Comparison of ENCODE assay signal across 17 cellular contexts in the genomic region with DNA sequence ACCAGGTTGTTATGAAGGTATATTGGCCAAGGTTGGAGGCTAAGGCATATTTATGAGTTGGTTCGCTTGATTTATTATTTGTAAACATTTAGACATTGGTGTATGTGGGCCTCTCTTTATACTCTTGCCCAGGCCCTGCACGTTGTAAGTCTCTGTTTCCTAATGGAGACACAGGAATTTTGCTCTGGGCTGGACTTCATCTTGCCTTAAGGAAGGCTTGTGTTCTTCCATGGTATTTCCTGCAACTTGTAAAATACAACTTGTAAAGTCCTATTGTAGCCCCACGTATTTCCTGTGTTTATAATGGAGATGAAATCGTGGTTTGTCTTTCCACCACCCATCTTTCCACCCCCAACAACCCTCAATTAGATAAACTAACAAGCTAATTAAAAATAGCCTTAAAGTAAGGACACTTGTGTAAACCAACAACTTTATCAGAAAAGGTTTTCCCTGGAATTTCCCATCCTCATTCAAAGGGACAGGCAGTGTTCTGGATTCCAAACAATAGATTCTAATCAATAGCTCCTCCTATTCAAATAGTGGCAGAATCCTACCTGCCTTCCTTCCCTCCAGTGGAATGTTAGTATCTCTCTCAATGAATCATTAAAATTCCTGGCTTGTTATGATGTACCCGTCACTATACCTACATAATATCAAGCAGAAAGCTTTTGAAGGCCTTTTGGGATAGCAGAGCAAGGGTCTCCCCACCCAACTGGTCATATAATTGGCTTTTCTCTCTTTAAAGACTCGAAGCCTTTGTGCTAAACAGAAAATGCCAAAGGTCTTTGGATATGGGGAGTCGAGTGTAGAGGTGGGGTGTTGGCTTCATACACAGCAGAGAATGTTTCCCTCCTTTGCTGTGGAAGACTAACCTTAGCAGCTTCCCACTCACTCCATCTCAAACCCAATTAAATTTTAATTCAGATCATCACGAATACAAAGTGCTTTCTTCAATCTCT.
A peak's percentile ranks its signal among the peaks of the same experiment; 100 is the strongest.
DNase-seq lines count a peak whose midpoint lies in the region; ATAC-seq, FAIRE-seq and TF ChIP-seq lines count a peak whose summit lies in the region.
"Had no signal": no experiment of that assay in that cellular context is flagged by ENCODE, and none has a peak within 500 bp of the region (broad histone marks: within the 10 kb centered on the region; RNA-seq: fewer than 3 reads in every experiment).

No MANE protein-coding gene starts in this region.

- H3K23ac ChIP-seq in IMR-90 (ENCODE audit: low read depth, low read length) (peak overlapping the region; percentile 71), H1 (ENCODE audit: insufficient read length) (no peak overlapping the region)

- peaks cover 0 to 6% (median 0%) of the 10 kb centered on the region in 11 experiments; a peak in 1 of 22 replicates for H3K9me3 ChIP-seq in BLaER1 treated with 17β-estradiol and CSF1 and Interleukin-3, amounts not matched to agents 10 nM and 100 nM (replicated peaks in 1 of 11)
- H3K9me3 ChIP-seq in IMR-90 (ENCODE audit: control insufficient read depth, insufficient read depth, low read length) (no peaks in the 10 kb centered on the region), H1 (ENCODE audit: insufficient read depth in 2 of 2, low read depth in 1 of 2, low read length in 1 of 2) (no peaks in the 10 kb centered on the region)
- H3K9me3 ChIP-seq: tibial artery had no signal

- peaks cover 0 to 99% (median 77%) of the 10 kb centered on the region in 11 experiments; a peak in 18 of 22 replicates for H3K36me3 ChIP-seq in BLaER1 treated with 17β-estradiol and CSF1 and Interleukin-3, amounts not matched to agents 10 nM and 100 nM
- H3K36me3 ChIP-seq in IMR-90 (ENCODE audit: control insufficient read depth, insufficient read depth, low read length): no peaks in the 10 kb centered on the region
- peaks cover 0 to 3% (median 0%) of the 10 kb centered on the region in 4 experiments; a peak in 1 of 8 replicates for H3K36me3 ChIP-seq in H1 (ENCODE audit: control insufficient read depth in 2 of 4, insufficient read depth in 4 of 4, low read length in 3 of 4)
- H3K36me3 ChIP-seq: neural progenitor cell, tibial artery had no signal

- H3K27ac Mint-ChIP-seq in naive thymus-derived CD8-positive, alpha-beta T cell: peak overlapping the region in 7 of 10 donors; percentile 31 to 79 (median 66)
- no peak overlapping the region for H3K27ac Mint-ChIP-seq in progenitor cell of endocrine pancreas
- no peak overlapping the region for H3K27ac Mint-ChIP-seq in Calu3 (ENCODE audit: unreplicated experiment)
- H3K27ac Mint-ChIP-seq: activated CD4-positive, alpha-beta T cell treated with anti-CD3 and anti-CD28 coated beads for 36 hours; neural progenitor cell had no signal

- H2AFZ ChIP-seq in IMR-90 (replicated peaks; ENCODE audit: low read length, poor library complexity) (no peak overlapping the region), H1 (ENCODE audit: low read length) (no peak overlapping the region)
- H2AFZ ChIP-seq: neural progenitor cell had no signal

- peak overlapping the region; percentile 8; the same call in 1 of the 2 replicates for H4K5ac ChIP-seq in IMR-90 (ENCODE audit: low read depth, low read length)
- no peak overlapping the region for H4K5ac ChIP-seq in H1 (ENCODE audit: insufficient read length, low read depth, low read length)

- H4K8ac ChIP-seq in IMR-90 (ENCODE audit: low read depth in 2 of 2, low read length in 2 of 2) (peak overlapping the region in 1 of 2 experiments; percentile 29; a peak in 2 of 4 replicates), H1 (ENCODE audit: extremely low read depth, insufficient read depth, low read length) (no peak overlapping the region)

- peak overlapping the region; percentile 67 for H3K4ac ChIP-seq in IMR-90 (ENCODE audit: low read depth, low read length)
- H3K4ac ChIP-seq in H1 (replicated peaks; ENCODE audit: insufficient read length, low read depth, low read length): no peak overlapping the region

- CTCF ChIA-PET in IMR-90 (lab: Yijun Ruan, JAX): interaction anchor here (1.1 kb wide), 1 partner anchor 12 kb away, joined by 4 read pairs; no protein-coding TSS in a partner anchor
- CTCF ChIA-PET in H1 (lab: Charles Lee; ENCODE audit: partially characterized antibody): interaction anchor here (0.9 to 1.8 kb wide), 6 partner anchors 11 to 77 kb away, joined by 3 to 5 read pairs (median 3); a partner anchor contains a TSS
- CTCF ChIA-PET in Calu3 (lab: Charles Lee): no interaction called here

- peaks cover 0 to 76% (median 0%) of the 10 kb centered on the region in 11 experiments; a peak in 6 of 22 replicates for H4K20me1 ChIP-seq in BLaER1 treated with 17β-estradiol and CSF1 and Interleukin-3, amounts not matched to agents 10 nM and 100 nM
- peaks cover 18% of the 10 kb centered on the region for H4K20me1 ChIP-seq in IMR-90 (ENCODE audit: insufficient read depth, low read length)
- no peaks in the 10 kb centered on the region for H4K20me1 ChIP-seq in H1 (replicated peaks in 1 of 2; ENCODE audit: control insufficient read depth in 1 of 2, insufficient read depth in 2 of 2, low read length in 2 of 2)

- no peaks in the 10 kb centered on the region for H3K27me3 Mint-ChIP-seq in naive thymus-derived CD8-positive, alpha-beta T cell
- H3K27me3 Mint-ChIP-seq in progenitor cell of endocrine pancreas (peaks cover 10% of the 10 kb centered on the region), Calu3 (ENCODE audit: unreplicated experiment) (no peaks in the 10 kb centered on the region)
- H3K27me3 Mint-ChIP-seq: activated CD4-positive, alpha-beta T cell treated with anti-CD3 and anti-CD28 coated beads for 36 hours had no signal

- peak overlapping the region; percentile 75 to 99 (median 89) for H3K4me2 ChIP-seq in BLaER1 treated with 17β-estradiol and CSF1 and Interleukin-3, amounts not matched to agents 10 nM and 100 nM
- H3K4me2 ChIP-seq in IMR-90 (ENCODE audit: low read depth, low read length) (peak overlapping the region; percentile 25; the same call in 1 of the 2 replicates), H1 (ENCODE audit: insufficient read depth in 1 of 2, low read depth in 2 of 2, low read length in 2 of 2) (no peak overlapping the region)
- H3K4me2 ChIP-seq: neural progenitor cell had no signal

- WGBS in IMR-90 (ENCODE audit: extremely low coverage in 2 of 2, insufficient read length in 1 of 2), 2 experiments: no CpG with 5 or more reads among the region's 8 CpGs
- WGBS in H1 (ENCODE audit: extremely low coverage in 1 of 2, insufficient coverage in 1 of 2, insufficient read length in 1 of 2, insufficient replicate concordance in 2 of 2, low coverage in 1 of 2, low lambda C conversion rate in 2 of 2, missing lambda C conversion rate in 1 of 2), 2 experiments: 78% methylated on average over 8 of the region's 8 CpGs; no CpG with 5 or more reads in 1 of the 2 experiments

- POLR2A ChIA-PET in IMR-90 (lab: Charles Lee; ENCODE audit: unreplicated experiment) (no interaction called here), H1 (lab: Charles Lee; ENCODE audit: partially characterized antibody) (no interaction called here)
- POLR2A ChIA-PET in naive thymus-derived CD8-positive, alpha-beta T cell (lab: Charles Lee): interaction anchor here (1.2 to 6.3 kb wide), 4 partner anchors 9 to 16 kb away, joined by 3 to 51 read pairs (median 5); no protein-coding TSS in a partner anchor

- H3K23me2 ChIP-seq in H1 (ENCODE audit: low read depth, low read length): no peaks in the 10 kb centered on the region

- H3K9me1 ChIP-seq in IMR-90 (ENCODE audit: insufficient read depth, low read length): peaks cover 27% of the 10 kb centered on the region

- H2BK5ac ChIP-seq in IMR-90 (ENCODE audit: low read depth, low read length, poor library complexity, severe bottlenecking) (peak overlapping the region; percentile 81), H1 (ENCODE audit: low read depth, low read length) (no peak overlapping the region)

- H3K27ac ChIP-seq in BLaER1 treated with 17β-estradiol and CSF1 and Interleukin-3, amounts not matched to agents 10 nM and 100 nM: peak overlapping the region; percentile 36 to 88 (median 80); a peak in 21 of 22 replicates
- H3K27ac ChIP-seq in IMR-90 (ENCODE audit: insufficient read depth, low read length) (peak overlapping the region; percentile 21; the same call in 1 of the 2 replicates), H1 (ENCODE audit: low read depth, low read length) (no peak overlapping the region)
- H3K27ac ChIP-seq: neural progenitor cell, tibial artery had no signal

- peaks cover 30 to 56% (median 36%) of the 10 kb centered on the region in 4 donors for H3K4me1 Mint-ChIP-seq in naive thymus-derived CD8-positive, alpha-beta T cell
- H3K4me1 Mint-ChIP-seq in progenitor cell of endocrine pancreas (ENCODE audit: low read depth) (peaks cover 6% of the 10 kb centered on the region), Calu3 (ENCODE audit: low read depth, unreplicated experiment) (peaks cover 25% of the 10 kb centered on the region)

- H2BK15ac ChIP-seq in IMR-90 (ENCODE audit: low read depth, low read length) (peak overlapping the region; percentile 62; the same call in 1 of the 3 replicates), H1 (ENCODE audit: low read length) (peak overlapping the region; percentile 53; the same call in 1 of the 2 replicates)

- H3K56ac ChIP-seq in IMR-90 (ENCODE audit: extremely low read depth, insufficient read depth, low read length): no peak overlapping the region
- H3K56ac ChIP-seq in H1 (replicated peaks; ENCODE audit: insufficient read length, low read depth, low read length): no peak overlapping the region

- H2BK20ac ChIP-seq in IMR-90 (ENCODE audit: low read depth, low read length) (peak overlapping the region; percentile 71; the same call in 1 of the 2 replicates), H1 (ENCODE audit: low read length) (no peak overlapping the region)

- H3K14ac ChIP-seq in IMR-90 (replicated peaks; ENCODE audit: low read depth, low read length) (peak overlapping the region; percentile 67), H1 (ENCODE audit: insufficient read length) (no peak overlapping the region)

- intact Hi-C loops in IMR-90 (cut with micrococcal nuclease) (loop anchor here (5.0 kb wide), 1 partner anchor 90 kb away; no protein-coding TSS in a partner anchor), Calu3 (cut with micrococcal nuclease; ENCODE audit: unreplicated experiment) (no loop called here)

- no peaks in the 10 kb centered on the region for H3K9me3 Mint-ChIP-seq in naive thymus-derived CD8-positive, alpha-beta T cell
- H3K9me3 Mint-ChIP-seq in progenitor cell of endocrine pancreas (ENCODE audit: low read depth) (no peaks in the 10 kb centered on the region), Calu3 (ENCODE audit: low read depth, unreplicated experiment) (no peaks in the 10 kb centered on the region)
- H3K9me3 Mint-ChIP-seq: immature natural killer cell, neural progenitor cell had no signal

- H3K79me2 ChIP-seq in H1 (ENCODE audit: control insufficient read depth in 1 of 2, insufficient read depth in 2 of 2, low read length in 2 of 2): no peaks in the 10 kb centered on the region

- H3K4me1 ChIP-seq in BLaER1 treated with 17β-estradiol and CSF1 and Interleukin-3, amounts not matched to agents 10 nM and 100 nM: peaks cover 97 to 100% (median 100%) of the 10 kb centered on the region in 10 experiments
- H3K4me1 ChIP-seq in IMR-90 (ENCODE audit: control insufficient read depth, insufficient read depth, low read length): peaks cover 15% of the 10 kb centered on the region
- no peaks in the 10 kb centered on the region for H3K4me1 ChIP-seq in H1 (replicated peaks in 1 of 4; ENCODE audit: control insufficient read depth in 3 of 4, insufficient read depth in 4 of 4, low read length in 3 of 4)

- no peak overlapping the region for H2AK9ac ChIP-seq in IMR-90 (replicated peaks; ENCODE audit: low read depth, low read length, poor library complexity)

- no peak for DNase-seq in IMR-90
- DNase-seq in H1 (ENCODE audit: low read depth in 1 of 2, low spot score in 2 of 2): no peak
- DNase-seq in naive thymus-derived CD8-positive, alpha-beta T cell: no peak
- no peak for DNase-seq in progenitor cell of endocrine pancreas (ENCODE audit: low spot score, unreplicated experiment)
- DNase-seq in Calu3: no peak
- no peak for DNase-seq in GM12891 (ENCODE audit: insufficient read length, low spot score)
- DNase-seq: activated CD4-positive, alpha-beta T cell treated with anti-CD3 and anti-CD28 coated beads for 36 hours; glutamatergic neuron; H7; immature natural killer cell; NCI-H524; stimulated activated naive CD4-positive, alpha-beta T cell had no signal

- in situ Hi-C loops in IMR-90 (cut with MboI; ENCODE audit: low sequenced_read_pairs): no loop called here

- no peak for TF ChIP-seq CTCF in IMR-90 (conservative IDR thresholded peaks at IDR 0.05; ENCODE audit: low read depth, low read length)
- TF ChIP-seq CTCF in H1 (IDR thresholded peaks at IDR 0.05; ENCODE audit: control extremely low read depth in 1 of 3, insufficient read depth in 1 of 3, low read depth in 1 of 3, low read length in 3 of 3): no peak
- no peak for TF ChIP-seq CTCF in progenitor cell of endocrine pancreas (IDR thresholded peaks at IDR 0.05; ENCODE audit: unreplicated experiment)
- TF ChIP-seq CTCF in Calu3 (IDR thresholded peaks at IDR 0.05; ENCODE audit: unreplicated experiment): no peak

- H2AK5ac ChIP-seq in IMR-90 (ENCODE audit: low read depth, low read length): peak overlapping the region; percentile 64
- no peak overlapping the region for H2AK5ac ChIP-seq in H1 (ENCODE audit: low read depth, low read length)

- H3K36me3 Mint-ChIP-seq in naive thymus-derived CD8-positive, alpha-beta T cell: peaks cover 0 to 6% (median 3%) of the 10 kb centered on the region in 3 donors
- H3K36me3 Mint-ChIP-seq in progenitor cell of endocrine pancreas (ENCODE audit: insufficient read depth): no peaks in the 10 kb centered on the region
- peaks cover 7% of the 10 kb centered on the region for H3K36me3 Mint-ChIP-seq in Calu3 (ENCODE audit: insufficient read depth, unreplicated experiment)

- TF ChIP-seq POLR2A in IMR-90 (IDR thresholded peaks at IDR 0.05; ENCODE audit: low read depth, low read length) (no peak), H1 (IDR thresholded peaks at IDR 0.05; ENCODE audit: control extremely low read depth in 1 of 2, low read depth in 2 of 2, low read length in 2 of 2) (no peak), GM12891 (IDR thresholded peaks at IDR 0.05; ENCODE audit: low read depth, low read length) (no peak)

- H4K91ac ChIP-seq in IMR-90 (ENCODE audit: insufficient read depth, low read depth, low read length) (peak overlapping the region; percentile 63), H1 (replicated peaks; ENCODE audit: insufficient read length, low read length) (no peak overlapping the region)

- ATAC-seq in IMR-90 (ENCODE audit: low read depth): no peak
- no peak for ATAC-seq in naive thymus-derived CD8-positive, alpha-beta T cell
- ATAC-seq in GM21360 (IDR thresholded peaks at IDR 0.05; ENCODE audit: unreplicated experiment): no peak
- ATAC-seq: activated CD4-positive, alpha-beta T cell treated with anti-CD3 and anti-CD28 coated beads for 36 hours; K562 had no signal

- dilution Hi-C loops in IMR-90 (cut with HindIII; ENCODE audit: low sequenced_read_pairs, unreplicated experiment): no loop called here

- no peak overlapping the region for H2BK12ac ChIP-seq in H1 (ENCODE audit: low read depth, low read length)

- H3K79me1 ChIP-seq in IMR-90 (ENCODE audit: low read depth in 1 of 2, low read length in 2 of 2) (peaks cover 8 to 67% of the 10 kb centered on the region in 2 experiments), H1 (ENCODE audit: low read depth, low read length) (no peaks in the 10 kb centered on the region)

- no peaks in the 10 kb centered on the region for H3K27me3 ChIP-seq in BLaER1 treated with 17β-estradiol and CSF1 and Interleukin-3, amounts not matched to agents 10 nM and 100 nM
- H3K27me3 ChIP-seq in IMR-90 (ENCODE audit: control insufficient read depth, insufficient read depth, low read length) (no peaks in the 10 kb centered on the region), H1 (replicated peaks in 1 of 4; ENCODE audit: control insufficient read depth in 3 of 4, extremely low read depth in 1 of 4, insufficient read depth in 3 of 4, low read length in 3 of 4) (no peaks in the 10 kb centered on the region)
- H3K27me3 ChIP-seq: neural progenitor cell had no signal

- H3K4me3 ChIP-seq in BLaER1 treated with 17β-estradiol and CSF1 and Interleukin-3, amounts not matched to agents 10 nM and 100 nM: no peak overlapping the region
- H3K4me3 ChIP-seq in IMR-90 (ENCODE audit: insufficient read depth, low read depth, low read length) (no peak overlapping the region), H1 (ENCODE audit: extremely low read depth in 1 of 4, insufficient read depth in 2 of 4, low read depth in 3 of 4, low read length in 4 of 4) (no peak overlapping the region)
- H3K4me3 ChIP-seq: K562, neural progenitor cell, tibial artery had no signal

- no TSS peak for BruUV-seq in IMR-90 (replicated peaks; lab: Mats Ljungman, UMichigan)
- BruUV-seq in Calu3 (replicated peaks; lab: Mats Ljungman, UMichigan): no TSS peak

- peak overlapping the region in 7 of 11 experiments; percentile 12 to 43 (median 23); a peak in 7 of 22 replicates for H3K9ac ChIP-seq in BLaER1 treated with 17β-estradiol and CSF1 and Interleukin-3, amounts not matched to agents 10 nM and 100 nM
- no peak overlapping the region for H3K9ac ChIP-seq in IMR-90 (ENCODE audit: low read depth, low read length)
- H3K9ac ChIP-seq in H1 (replicated peaks in 1 of 4; ENCODE audit: extremely low read depth in 1 of 4, low read depth in 3 of 4, low read length in 3 of 4): no peak overlapping the region
- H3K9ac ChIP-seq: neural progenitor cell had no signal

- H3K4me3 Mint-ChIP-seq in naive thymus-derived CD8-positive, alpha-beta T cell: peak overlapping the region in 7 of 10 donors; percentile 5 to 48 (median 33)
- H3K4me3 Mint-ChIP-seq in progenitor cell of endocrine pancreas (ENCODE audit: low read depth) (no peak overlapping the region), Calu3 (ENCODE audit: low read depth, unreplicated experiment) (no peak overlapping the region)
- H3K4me3 Mint-ChIP-seq: activated CD4-positive, alpha-beta T cell treated with anti-CD3 and anti-CD28 coated beads for 36 hours; neural progenitor cell had no signal

- H3K18ac ChIP-seq in IMR-90 (ENCODE audit: low read depth, low read length) (peak overlapping the region; percentile 73; the same call in 1 of the 2 replicates), H1 (ENCODE audit: extremely low read depth, low read length) (no peak overlapping the region)

- H2BK120ac ChIP-seq in IMR-90 (ENCODE audit: low read depth, low read length) (peak overlapping the region; percentile 71), H1 (replicated peaks; ENCODE audit: low read depth, low read length) (no peak overlapping the region)

- FAIRE-seq in H1 (lab: Jason Lieb, UNC) (no peak), GM12891 (lab: Jason Lieb, UNC) (no peak)
- FAIRE-seq: K562 had no signal

- no peak for TF ChIP-seq EP300 in H1 (IDR thresholded peaks at IDR 0.05; ENCODE audit: borderline replicate concordance in 1 of 2, low read depth in 2 of 2, low read length in 2 of 2)

- TF ChIP-seq RAD21 in IMR-90 (IDR thresholded peaks at IDR 0.05; ENCODE audit: low read length): no peak
- TF ChIP-seq RAD21 in H1 (IDR thresholded peaks at IDR 0.05 in 1 of 2, conservative IDR thresholded peaks at IDR 0.05 in 1 of 2; ENCODE audit: low read depth in 2 of 2, low read length in 2 of 2): no peak

Comparison
In these comparisons a context has a peak if more than half of its experiments do, and no peak if none do; other contexts are left out.
1. H3K4me2 ChIP-seq: peak in BLaER1 treated with 17β-estradiol and CSF1 and Interleukin-3, amounts not matched to agents 10 nM and 100 nM (11 of 11) and IMR-90 (single experiment); none in H1 (0 of 2).
2. H3K9ac ChIP-seq: peak in BLaER1 treated with 17β-estradiol and CSF1 and Interleukin-3, amounts not matched to agents 10 nM and 100 nM (7 of 11); none in IMR-90 (single experiment) and H1 (0 of 4).
3. H3K27ac Mint-ChIP-seq: peak in naive thymus-derived CD8-positive, alpha-beta T cell (7 of 10); none in progenitor cell of endocrine pancreas (single experiment) and Calu3 (single experiment).
4. H3K4me3 Mint-ChIP-seq: peak in naive thymus-derived CD8-positive, alpha-beta T cell (7 of 10); none in progenitor cell of endocrine pancreas (single experiment) and Calu3 (single experiment).